ENCODE assay signal across 9 cellular contexts in the genomic region with DNA sequence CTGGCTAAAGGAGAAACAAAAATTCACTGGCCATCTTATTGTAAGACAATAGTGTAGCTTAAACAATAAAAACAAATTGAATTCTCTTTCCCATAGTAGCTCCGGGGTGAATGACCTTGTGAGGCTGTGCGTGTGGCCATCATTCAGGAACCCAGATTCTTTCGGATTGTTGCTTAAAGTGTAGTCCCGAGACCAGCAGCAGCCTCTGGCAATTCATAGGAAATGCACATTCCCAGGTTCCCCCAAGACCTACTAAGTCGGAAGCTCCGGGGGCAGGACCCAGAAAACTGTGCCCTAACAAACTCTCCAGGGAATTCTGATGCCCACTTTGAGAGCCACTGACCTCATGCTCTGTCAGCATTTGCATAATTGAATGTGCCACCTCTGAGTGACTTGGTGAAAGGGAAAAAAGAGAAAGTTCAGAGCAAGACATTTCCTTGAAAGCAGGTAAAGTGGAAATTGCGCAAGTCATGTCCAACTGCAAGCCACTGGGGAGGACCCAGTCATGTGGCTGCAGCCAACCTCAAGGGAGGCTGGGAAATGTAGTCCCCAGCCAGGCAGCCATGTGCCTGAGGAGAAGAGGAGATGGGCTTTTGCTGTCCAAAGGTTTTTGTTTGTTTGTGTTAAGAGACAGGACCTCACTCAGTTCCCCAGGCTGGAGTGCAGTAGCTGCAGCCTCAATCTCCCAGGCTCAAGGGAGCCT. TPM values are rescaled to one million over a fixed set of nuclear protein-coding genes. Genes with fewer than 3 reads are reported as not detected.
DNase-seq lines count a peak whose midpoint lies in the region; ATAC-seq and TF ChIP-seq lines count a peak whose summit lies in the region.
"Had no signal": no experiment of that assay in that cellular context is flagged by ENCODE, and none has a peak within 500 bp of the region (broad histone marks: within the 10 kb centered on the region; RNA-seq: fewer than 3 reads in every experiment).

No MANE protein-coding gene starts in this region.

- no peak overlapping the region for H3K27ac ChIP-seq in psoas muscle

- TF ChIP-seq CTCF in psoas muscle (IDR thresholded peaks at IDR 0.05), result no peak

- intact Hi-C loops in head of caudate nucleus (cut with DNase I), result no loop called here
- intact Hi-C loops in psoas muscle (cut with DNase I), result no loop called here

- H3K36me3 ChIP-seq in psoas muscle (ENCODE audit: insufficient read depth in 1 of 2, low read depth in 1 of 2), result no peaks in the 10 kb centered on the region

- H3K36me3 Mint-ChIP-seq in activated naive CD4-positive, alpha-beta T cell treated with anti-CD3 and anti-CD28 coated beads, Interleukin-2, amount 50 U/mL, for 72 hours, result peaks cover 6 to 16% of the 10 kb centered on the region in 2 donors

- 40 to 63% (median 58%) methylated on average over 7 of the region's 7 CpGs for WGBS in psoas muscle, 3 donors

- H3K9me3 Mint-ChIP-seq in activated naive CD4-positive, alpha-beta T cell treated with anti-CD3 and anti-CD28 coated beads, Interleukin-2, amount 50 U/mL, for 72 hours, result peaks cover 4 to 9% of the 10 kb centered on the region in 2 donors

- peaks cover 14% of the 10 kb centered on the region for H3K9me3 ChIP-seq in psoas muscle

- DNase-seq in activated naive CD4-positive, alpha-beta T cell treated with anti-CD3 and anti-CD28 coated beads, Interleukin-2, amount 50 U/mL, for 72 hours (ENCODE audit: low spot score in 2 of 2), result peak in 1 of 2 donors; percentile 53
- DNase-seq in activated naive CD4-positive, alpha-beta T cell treated with anti-CD3 and anti-CD28 coated beads, Interleukin-2, amount 50 U/mL, for 16 hours, result no peak
- DNase-seq in SK-N-DZ (ENCODE audit: low spot score) (peak; percentile 41), head of caudate nucleus (peak in 30 of 42 donors; percentile 27 to 75 (median 48)), psoas muscle (peak in 1 of 2 donors; percentile 61), activated gamma-delta T cell treated with Interleukin-2 at 50 U/mL for 16 hours (no peak), UCSD-AML1 (lab: John Stamatoyannopoulos, UW; ENCODE audit: unreplicated experiment) (no peak)

- no peaks in the 10 kb centered on the region for H3K27me3 ChIP-seq in psoas muscle (ENCODE audit: insufficient read depth in 3 of 3, low read length in 2 of 3)

- H3K4me3 ChIP-seq in psoas muscle, result peak overlapping the region; percentile 25

- peaks cover 4% of the 10 kb centered on the region for H3K4me1 ChIP-seq in psoas muscle

- no peak overlapping the region for H3K27ac Mint-ChIP-seq in activated naive CD4-positive, alpha-beta T cell treated with anti-CD3 and anti-CD28 coated beads, Interleukin-2, amount 50 U/mL, for 72 hours
- H3K27ac Mint-ChIP-seq: T-helper 1 cell treated with Interleukin-12 subunit alpha and Interleukin-12 subunit beta and Interleukin-4 antibody, amounts not matched to agents 30 μg/mL and 1 μg/mL, for 36 hours had no signal

- ATAC-seq in activated naive CD4-positive, alpha-beta T cell treated with anti-CD3 and anti-CD28 coated beads, Interleukin-2, amount 50 U/mL, for 72 hours, result peak; percentile 66 to 78
- ATAC-seq in psoas muscle (peak; percentile 56 to 73 (median 69)), HG03520 (IDR thresholded peaks at IDR 0.05; ENCODE audit: unreplicated experiment) (no peak)

RNA-seq across cellular contexts. Expression of gene PNMA8B, which starts 50.7 kb away (rescaled TPM):
- total RNA-seq in activated naive CD4-positive, alpha-beta T cell treated with anti-CD3 and anti-CD28 coated beads, Interleukin-2, amount 50 U/mL, for 72 hours, result under 1 TPM; 0.06 to 0.43 TPM
- polyA plus RNA-seq in SK-N-DZ (2014; cell fraction: cytosol; rRNA removed), result 0.30 and 1.0 TPM in 2 replicates
- polyA plus RNA-seq in SK-N-DZ (2014; cell fraction: nucleus; rRNA removed), result 0.52 and 1.0 TPM in 2 replicates
- total RNA-seq in psoas muscle, result under 1 TPM; 0.17 to 0.52 (median 0.43) TPM
- polyA plus RNA-seq in psoas muscle, result under 1 TPM; 0.16 to 0.43 (median 0.18) TPM

RNA-seq across cellular contexts. Expression of gene CALM3, which starts 54.8 kb away (rescaled TPM):
- total RNA-seq in activated naive CD4-positive, alpha-beta T cell treated with anti-CD3 and anti-CD28 coated beads, Interleukin-2, amount 50 U/mL, for 72 hours, result 100 to 1,000 TPM; 413 to 615 TPM
- 185 and 254 TPM in 2 replicates for polyA plus RNA-seq in SK-N-DZ (2014; cell fraction: cytosol; rRNA removed)
- 86.7 and 103 TPM in 2 replicates for polyA plus RNA-seq in SK-N-DZ (2014; cell fraction: nucleus; rRNA removed)
- 100 to 1,000 TPM; 142 to 192 (median 175) TPM for total RNA-seq in psoas muscle
- polyA plus RNA-seq in psoas muscle, result 100 to 1,000 TPM; 120 to 145 (median 124) TPM

Comparison
In these comparisons a context has a peak if more than half of its experiments do, and no peak if none do; other contexts are left out.
1. DNase-seq: peak in SK-N-DZ (single experiment) and head of caudate nucleus (30 of 42); none in activated naive CD4-positive, alpha-beta T cell treated with anti-CD3 and anti-CD28 coated beads, Interleukin-2, amount 50 U/mL, for 16 hours (single experiment), activated gamma-delta T cell treated with Interleukin-2 at 50 U/mL for 16 hours (single experiment) and UCSD-AML1 (single experiment).